16 cellular contexts compared by ENCODE assay signal in the genomic region with DNA sequence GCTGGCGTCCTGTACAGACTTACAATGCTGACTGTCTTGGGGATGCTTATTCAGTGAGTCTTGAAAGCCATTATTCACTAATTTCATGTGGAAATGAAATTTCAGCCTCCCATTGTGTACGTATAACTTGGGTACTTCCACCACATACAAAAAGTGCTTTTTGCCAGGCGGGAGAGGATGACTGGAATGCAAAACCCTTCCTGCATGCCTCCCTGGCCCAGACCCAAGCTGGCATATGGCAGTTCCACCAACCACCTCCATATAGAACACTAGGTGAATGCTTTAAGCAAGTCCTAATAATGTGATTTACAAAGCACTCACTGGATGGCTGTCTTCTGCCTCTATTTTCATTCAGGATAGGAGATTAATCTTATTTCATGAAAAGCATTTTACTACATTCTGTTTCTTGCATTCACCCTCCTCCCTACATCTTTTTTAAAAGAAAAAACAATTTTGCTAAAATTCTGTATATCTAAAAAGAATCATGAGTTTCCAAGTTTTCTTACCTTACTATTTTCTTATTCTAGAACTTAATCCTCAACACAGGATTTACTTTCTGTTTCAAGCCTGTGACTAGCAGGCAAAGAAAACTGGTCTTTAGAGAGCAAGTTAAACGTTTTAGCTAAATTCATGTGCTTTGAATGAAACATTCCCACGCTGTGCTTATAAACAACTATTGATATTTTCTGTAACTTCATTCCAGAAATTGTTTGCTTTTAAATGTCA.
DNase-seq lines count a peak whose midpoint lies in the region; ATAC-seq and TF ChIP-seq lines count a peak whose summit lies in the region.
"Had no signal": no experiment of that assay in that cellular context is flagged by ENCODE, and none has a peak within 500 bp of the region (broad histone marks: within the 10 kb centered on the region; RNA-seq: fewer than 3 reads in every experiment).

No MANE protein-coding gene starts in this region.

- H3K27me3 ChIP-seq in foreskin keratinocyte: no peaks in the 10 kb centered on the region
- H3K27me3 ChIP-seq: cardiac muscle cell, thyroid gland had no signal

- DNase-seq in DMS 273 treated with DMSO at 0.1 percent for 48 hours (lab: John Stamatoyannopoulos, UW) (peak; percentile 67), NCI-H524 treated with DMSO at 0.1 percent for 48 hours (lab: John Stamatoyannopoulos, UW) (peak; percentile 42), epithelial cell of proximal tubule (ENCODE audit: low read depth) (no peak), skeletal muscle cell (ENCODE audit: low read depth) (no peak), foreskin keratinocyte (no peak), activated T-cell treated with anti-CD3 and anti-CD28 coated beads for 4 hours (no peak)
- DNase-seq in stimulated activated naive CD4-positive, alpha-beta T cell treated with Interleukin-2 at 50 U/mL for 16 hours (lab: John Stamatoyannopoulos, UW): no peak
- DNase-seq: activated CD4-positive, alpha-beta memory T cell treated with anti-CD3 and anti-CD28 coated beads for 36 hours; DMS153; naive thymus-derived CD8-positive, alpha-beta T cell; NCI-H446; thyroid gland had no signal

- H3K4me3 ChIP-seq in epithelial cell of proximal tubule (ENCODE audit: low read depth, low read length) (peak overlapping the region; percentile 24), skeletal muscle cell (ENCODE audit: low read depth, low read length) (peak overlapping the region; percentile 17)
- H3K4me3 ChIP-seq: cardiac muscle cell, HAP-1, thyroid gland had no signal

- TF ChIP-seq CTCF in epithelial cell of proximal tubule (conservative IDR thresholded peaks at IDR 0.05; ENCODE audit: low read depth, low read length): no peak
- no peak for TF ChIP-seq CTCF in foreskin keratinocyte (conservative IDR thresholded peaks at IDR 0.05)

- H3K27ac ChIP-seq in foreskin keratinocyte: no peak overlapping the region
- H3K27ac ChIP-seq: cardiac muscle cell, thyroid gland had no signal

- no peaks in the 10 kb centered on the region for H3K4me1 ChIP-seq in foreskin keratinocyte
- H3K4me1 ChIP-seq: HAP-1, thyroid gland had no signal

- no peak for ATAC-seq in GM18511 (IDR thresholded peaks at IDR 0.05; ENCODE audit: unreplicated experiment)
- no peak for ATAC-seq in foreskin keratinocyte
- ATAC-seq: esophagus mucosa; naive thymus-derived CD8-positive, alpha-beta T cell had no signal

Comparison
In these comparisons a context has a peak if more than half of its experiments do, and no peak if none do; other contexts are left out.
1. DNase-seq: peak in DMS 273 treated with DMSO at 0.1 percent for 48 hours (single experiment) and NCI-H524 treated with DMSO at 0.1 percent for 48 hours (single experiment); none in epithelial cell of proximal tubule (single experiment), skeletal muscle cell (single experiment), foreskin keratinocyte (0 of 2), stimulated activated naive CD4-positive, alpha-beta T cell treated with Interleukin-2 at 50 U/mL for 16 hours (single experiment) and activated T-cell treated with anti-CD3 and anti-CD28 coated beads for 4 hours (single experiment).